In genomic region chr20:58692579-58693225, GRCh38 we compare ENCODE assay signal across 8 cellular contexts. TPM values are rescaled to one million over a fixed set of nuclear protein-coding genes. Genes with fewer than 3 reads are reported as not detected.
A peak's percentile ranks its signal among the peaks of the same experiment; 100 is the strongest.
DNase-seq lines count a peak whose midpoint lies in the region; ATAC-seq and TF ChIP-seq lines count a peak whose summit lies in the region.

TSS of gene NPEPL1 (plus strand) at chr20:58692800. CDS start at chr20:58692901, 101 bp downstream.

- DNase-seq in 8988T (peak; percentile 94), PC-9 (peak in 1 of 2 experiments; percentile 70), foreskin fibroblast (peak; percentile 72 to 86), osteoblast (ENCODE audit: insufficient read length, low spot score, missing footprints) (peak; percentile 100), thyroid gland (peak; percentile 67 to 74)
- DNase-seq in activated effector memory CD4-positive, alpha-beta T cell treated with anti-CD3 and anti-CD28 coated beads, Interleukin-2, amount 50 U/mL, for 16 hours, result peak; percentile 87

- H2AFZ ChIP-seq in PC-9, result peak within 1 kb of the TSS; percentile 80
- peak within 1 kb of the TSS; percentile 77 for H2AFZ ChIP-seq in osteoblast (ENCODE audit: low read length)

- WGBS in thyroid gland, 2 donors, result no CpG with 5 or more reads among the region's 93 CpGs

- BruUV-seq in PC-9 (replicated peaks; lab: Mats Ljungman, UMichigan), result no TSS peak

- no peaks in the 10 kb centered on the region for H3K9me2 ChIP-seq in PC-9 (ENCODE audit: insufficient read depth)

- ATAC-seq in GM18867 (IDR thresholded peaks at IDR 0.05; ENCODE audit: unreplicated experiment) (peak; percentile 90), HG03135 (IDR thresholded peaks at IDR 0.05; ENCODE audit: unreplicated experiment) (peak; percentile 83)

- H3K4me2 ChIP-seq in PC-9 (peak within 1 kb of the TSS; percentile 96), osteoblast (ENCODE audit: insufficient read depth, low read length) (peak within 1 kb of the TSS; percentile 82)

- H3K9me3 ChIP-seq in PC-9 (ENCODE audit: insufficient read depth, low read depth), result no peaks in the 10 kb centered on the region
- H3K9me3 ChIP-seq in osteoblast (ENCODE audit: low read depth, low read length), result no peaks in the 10 kb centered on the region
- no peaks in the 10 kb centered on the region for H3K9me3 ChIP-seq in thyroid gland

- H3K4me3 ChIP-seq in PC-9 (peak within 1 kb of the TSS; percentile 68), foreskin fibroblast (ENCODE audit: low read depth in 1 of 2, low read length in 2 of 2) (peak within 1 kb of the TSS; percentile 37 to 44), osteoblast (ENCODE audit: insufficient read depth, low read length) (peak within 1 kb of the TSS; percentile 70), thyroid gland (replicated peaks in 1 of 3) (peak within 1 kb of the TSS in 1 of 3 donors; percentile 58)

- TF ChIP-seq CTCF in PC-9 (conservative IDR thresholded peaks at IDR 0.05) (no peak), foreskin fibroblast (IDR thresholded peaks at IDR 0.05; ENCODE audit: low read depth, low read length) (no peak), osteoblast (IDR thresholded peaks at IDR 0.05; ENCODE audit: extremely low read depth, low read depth, low read length) (no peak), thyroid gland (IDR thresholded peaks at IDR 0.05) (peak in 3 of 6 experiments; percentile 40 to 52 (median 50))

- POLR2A ChIA-PET in PC-9 (lab: Charles Lee; ENCODE audit: unreplicated experiment), result no interaction called here

- peaks cover 12% of the 10 kb centered on the region for H3K4me1 ChIP-seq in PC-9 (replicated peaks; ENCODE audit: insufficient read depth)
- H3K4me1 ChIP-seq in osteoblast (ENCODE audit: insufficient read depth, low read length), result peaks cover 23% of the 10 kb centered on the region
- H3K4me1 ChIP-seq in thyroid gland, result peaks cover 9 to 37% of the 10 kb centered on the region in 2 donors

- CTCF ChIA-PET in PC-9 (lab: Charles Lee), result no interaction called here

- intact Hi-C loops in PC-9 (cut with micrococcal nuclease; ENCODE audit: unreplicated experiment), result no loop called here
- intact Hi-C loops in thyroid gland (cut with DNase I), result loop anchor here (5.0 kb wide), 2 partner anchors 40 to 455 kb away; partner anchors contain the start of gene STX16

- no peaks in the 10 kb centered on the region for H3K27me3 ChIP-seq in PC-9 (ENCODE audit: insufficient read depth, low read depth)
- no peaks in the 10 kb centered on the region for H3K27me3 ChIP-seq in osteoblast (ENCODE audit: insufficient read depth, low read length)
- no peaks in the 10 kb centered on the region for H3K27me3 ChIP-seq in thyroid gland

- H4K20me1 ChIP-seq in PC-9 (ENCODE audit: insufficient read depth), result no peaks in the 10 kb centered on the region
- no peaks in the 10 kb centered on the region for H4K20me1 ChIP-seq in osteoblast (ENCODE audit: insufficient read depth, low read length)

- H3K27ac ChIP-seq in PC-9 (no peak within 1 kb of the TSS), osteoblast (ENCODE audit: low read depth, low read length) (peak within 1 kb of the TSS; percentile 68), thyroid gland (peak within 1 kb of the TSS; percentile 90 to 93 (median 92))

- H3K79me2 ChIP-seq in PC-9 (ENCODE audit: low read depth), result no peaks in the 10 kb centered on the region
- H3K79me2 ChIP-seq in osteoblast (ENCODE audit: insufficient read depth, low read length), result peaks cover 18% of the 10 kb centered on the region

- peaks cover 30% of the 10 kb centered on the region for H3F3A ChIP-seq in PC-9 (ENCODE audit: insufficient read depth, low read depth)

- TF ChIP-seq POLR2A in thyroid gland (IDR thresholded peaks at IDR 0.05), result peak in 1 of 2 donors; percentile 47

- H3K36me3 ChIP-seq in PC-9 (ENCODE audit: low read depth) (no peaks in the 10 kb centered on the region), osteoblast (ENCODE audit: insufficient read depth, low read length) (peaks cover 14% of the 10 kb centered on the region), thyroid gland (peaks cover 22 to 25% of the 10 kb centered on the region in 2 donors)

RNA-seq across cellular contexts. Expression of gene NPEPL1, which starts in this region (rescaled TPM):
- total RNA-seq in PC-9 (2021) (24.0 and 36.9 TPM in 2 replicates), osteoblast (26.8 and 29.7 TPM in 2 replicates), thyroid gland (10 to 100 TPM; 41.6 to 56.0 (median 47.2) TPM)
